ENCODE assay signal across 1 cellular context in genomic region chr5:159262859-159263568, GRCh38.
A peak's percentile ranks its signal among the peaks of the same experiment; 100 is the strongest.
TF ChIP-seq lines count a peak whose summit lies in the region.

UBLCP1 (plus strand) TSS chr5:159263290; CDS start chr5:159268916, 5,626 bp downstream.

TF ChIP-seq in K562, 482 proteins besides CTCF, POLR2A, EP300 and RAD21 (continued from another document):
- TF ChIP-seq MNT (conservative IDR thresholded peaks at IDR 0.05) (peak; percentile 68 to 76), ZNF77 (CRISPR knock-in tag; IDR thresholded peaks at IDR 0.05) (no peak), HNRNPL (IDR thresholded peaks at IDR 0.05; ENCODE audit: low read depth, low read length) (no peak), ZBTB12 (CRISPR knock-in tag; IDR thresholded peaks at IDR 0.05) (0 out of 2 replicates have a peak, but pooled peaks have one; percentile 38), MLX (CRISPR knock-in tag; conservative IDR thresholded peaks at IDR 0.05) (0 out of 4 replicates have a peak, but pooled peaks of 1 of the 2 experiments have one; percentile 3), ELK1 (CRISPR knock-in tag; IDR thresholded peaks at IDR 0.05) (0 out of 2 replicates have a peak, but pooled peaks have one; percentile 79), MAFF (IDR thresholded peaks at IDR 0.05; ENCODE audit: low read length) (no peak), ZFPM2 (CRISPR knock-in tag; IDR thresholded peaks at IDR 0.05) (0 out of 2 replicates have a peak, but pooled peaks have one; percentile 13), RBM14 (IDR thresholded peaks at IDR 0.05; ENCODE audit: borderline replicate concordance, insufficient read depth, low read depth, low read length) (no peak), TFE3 (CRISPR knock-in tag; IDR thresholded peaks at IDR 0.05) (no peak), BHLHE40 (IDR thresholded peaks at IDR 0.05; ENCODE audit: low read length) (no peak), ZNF780A (CRISPR knock-in tag; IDR thresholded peaks at IDR 0.05) (no peak), GTF2E2 (tag; IDR thresholded peaks at IDR 0.05) (0 out of 2 replicates have a peak, but pooled peaks have one; percentile 52), SIX5 (IDR thresholded peaks at IDR 0.05; ENCODE audit: borderline replicate concordance in 1 of 2, insufficient read depth in 1 of 2, low read depth in 1 of 2, low read length in 2 of 2) (no peak), FOXK2 (conservative IDR thresholded peaks at IDR 0.05 in 1 of 2, IDR thresholded peaks at IDR 0.05 in 1 of 2; ENCODE audit: low read depth in 2 of 2) (peak; percentile 34 to 78), FOXK1 (CRISPR knock-in tag; IDR thresholded peaks at IDR 0.05; ENCODE audit: borderline replicate concordance) (no peak), MGA (IDR thresholded peaks at IDR 0.05) (peak; percentile 77), FOS (IDR thresholded peaks at IDR 0.05; ENCODE audit: extremely low read depth, insufficient read length) (no peak), PHF20 (IDR thresholded peaks at IDR 0.05; ENCODE audit: partially characterized antibody) (peak; percentile 80), THRB (CRISPR knock-in tag; conservative IDR thresholded peaks at IDR 0.05) (no peak), LEF1 (IDR thresholded peaks at IDR 0.05) (no peak), PHB (CRISPR knock-in tag; IDR thresholded peaks at IDR 0.05) (no peak), ZNF280A (IDR thresholded peaks at IDR 0.05; ENCODE audit: low read depth, partially characterized antibody) (no peak), NCOA4 (IDR thresholded peaks at IDR 0.05; ENCODE audit: partially characterized antibody) (no peak), MTA2 (IDR thresholded peaks at IDR 0.05; ENCODE audit: low read depth) (no peak), FOXA3 (CRISPR knock-in tag; conservative IDR thresholded peaks at IDR 0.05 in 1 of 2, IDR thresholded peaks at IDR 0.05 in 1 of 2) (no peak), EZH2 (IDR thresholded peaks at IDR 0.05; ENCODE audit: borderline replicate concordance, low read depth, low read length) (no peak), CC2D1A (IDR thresholded peaks at IDR 0.05) (peak; percentile 70)
